Comparison of ENCODE assay signal across 8 cellular contexts in the genomic region with DNA sequence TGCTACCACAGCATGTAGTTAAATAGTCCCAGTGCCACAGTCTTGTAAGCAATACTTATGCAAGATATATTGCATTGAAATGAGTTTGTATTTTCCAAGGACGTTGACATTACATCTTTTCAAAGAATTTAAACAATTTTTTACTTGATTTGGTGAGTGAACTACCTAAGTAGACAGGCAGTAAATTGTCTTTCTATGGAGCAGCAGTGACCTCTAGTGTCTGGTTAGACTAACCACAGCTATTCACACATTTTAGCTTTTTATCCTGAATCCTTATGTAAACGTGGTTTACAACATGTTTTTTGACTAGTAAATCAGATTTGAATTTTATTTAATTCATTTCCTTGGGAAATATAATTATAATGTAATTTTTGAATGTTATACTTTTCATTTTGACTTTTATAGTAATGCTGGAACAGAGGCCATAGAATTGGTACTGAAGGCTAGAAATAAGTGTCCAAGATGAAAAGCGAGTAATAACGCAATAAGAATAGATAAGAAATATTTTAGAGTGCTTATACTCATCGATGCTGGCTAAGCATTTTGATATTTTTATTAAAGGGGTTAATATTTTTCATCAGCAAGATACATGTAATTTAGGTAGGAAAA. TPM values are rescaled to one million over a fixed set of nuclear protein-coding genes. Genes with fewer than 3 reads are reported as not detected.
A peak's percentile ranks its signal among the peaks of the same experiment; 100 is the strongest.
DNase-seq lines count a peak whose midpoint lies in the region; ATAC-seq, FAIRE-seq and TF ChIP-seq lines count a peak whose summit lies in the region.

No MANE protein-coding gene starts in this region.

- SMC1A ChIA-PET in GM12878 (lab: Charles Lee; ENCODE audit: uncharacterized antibody, unreplicated experiment) = interaction anchor here (0.6 to 2.7 kb wide), 16 partner anchors 9 to 962 kb away, joined by 3 to 20 read pairs (median 4); no protein-coding TSS in a partner anchor

- H3K27ac ChIP-seq in GM12878 (ENCODE audit: control insufficient read depth, insufficient read depth) (no peak overlapping the region), uterus (no peak overlapping the region)

- CTCF ChIA-PET in GM12878 (lab: Yijun Ruan, JAX) = interaction anchor here (0.6 to 10.5 kb wide), 22 partner anchors 9 to 849 kb away, joined by 3 to 80 read pairs (median 3); no protein-coding TSS in a partner anchor

- ATAC-seq in GM18502 (IDR thresholded peaks at IDR 0.05; ENCODE audit: poor library complexity, unreplicated experiment) (peak; percentile 87), HG02885 (IDR thresholded peaks at IDR 0.05; ENCODE audit: poor library complexity, unreplicated experiment) (peak; percentile 83), GM12878 (peak; percentile 79), GM19452 (IDR thresholded peaks at IDR 0.05; ENCODE audit: unreplicated experiment) (no peak)

- H3K4me1 ChIP-seq in GM12878 (ENCODE audit: control insufficient read depth, insufficient read depth, low read length) (no peaks in the 10 kb centered on the region), uterus (no peaks in the 10 kb centered on the region)

- H3K9me3 ChIP-seq in GM12878 (replicated peaks; ENCODE audit: control insufficient read depth, insufficient read depth, low read length) (no peaks in the 10 kb centered on the region), uterus (no peaks in the 10 kb centered on the region)

- H3K4me2 ChIP-seq in GM12878 (ENCODE audit: control insufficient read depth, insufficient read depth) = no peak overlapping the region

- TF ChIP-seq POLR2A in GM12878 (IDR thresholded peaks at IDR 0.05; ENCODE audit: low read depth, low read length) (no peak), uterus (IDR thresholded peaks at IDR 0.05) (no peak)

- no peaks in the 10 kb centered on the region for H3K36me3 ChIP-seq in GM12878 (ENCODE audit: control insufficient read depth in 2 of 2, insufficient read depth in 2 of 2, low read length in 1 of 2)
- H3K36me3 ChIP-seq in uterus = no peaks in the 10 kb centered on the region

- no peaks in the 10 kb centered on the region for H3K79me2 ChIP-seq in GM12878 (ENCODE audit: control insufficient read depth, insufficient read depth, low read length)

- in situ Hi-C loops in GM12878 (cut with MboI) = no loop called here

- TF ChIP-seq RAD21 in GM12878 (IDR thresholded peaks at IDR 0.05; ENCODE audit: insufficient read depth, low read depth, low read length) = peak; percentile 82

- no peak overlapping the region for H3K9ac ChIP-seq in GM12878 (ENCODE audit: control insufficient read depth, insufficient read depth, low read length)

- TF ChIP-seq CTCF in GM12878 (IDR thresholded peaks at IDR 0.05 in 2 of 3, conservative IDR thresholded peaks at IDR 0.05 in 1 of 3; ENCODE audit: control insufficient read depth in 2 of 3, extremely low read depth in 1 of 3, insufficient read depth in 1 of 3, low read depth in 3 of 3, low read length in 3 of 3) (peak; percentile 65 to 72 (median 65)), uterus (IDR thresholded peaks at IDR 0.05) (peak; percentile 45 to 63 (median 56))

- DNase-seq in AML-193 (lab: John Stamatoyannopoulos, UW) (peak; percentile 28 to 47), NCI-H2227 treated with DMSO at 0.1 percent for 48 hours (lab: John Stamatoyannopoulos, UW) (peak; percentile 63), GM12878 (ENCODE audit: low read depth, low spot score) (peak; percentile 8), kidney tubule cell (ENCODE audit: low spot score) (peak; percentile 69), uterus (no peak)

- 0% methylated on average over 5 of the region's 5 CpGs for WGBS in GM12878 (ENCODE audit: insufficient coverage, insufficient replicate concordance, low lambda C conversion rate, missing lambda C conversion rate)

- intact Hi-C loops in GM12878 (cut with micrococcal nuclease; ENCODE audit: unreplicated experiment) = loop anchor here (2.0 to 5.0 kb wide), 3 partner anchors 344 to 851 kb away; no protein-coding TSS in a partner anchor
- intact Hi-C loops in uterus (cut with DNase I; ENCODE audit: low total_unique reads) = no loop called here

- POLR2A ChIA-PET in GM12878 (lab: Charles Lee) = no interaction called here

- H3K4me3 ChIP-seq in GM12878 (no peak overlapping the region), uterus (no peak overlapping the region)

- RAD21 ChIA-PET in GM12878 (lab: Charles Lee; ENCODE audit: unreplicated experiment) = interaction anchor here (0.7 to 2.1 kb wide), 15 partner anchors 9 to 848 kb away, joined by 3 to 10 read pairs (median 4); no protein-coding TSS in a partner anchor

- peaks cover 0 to 8% of the 10 kb centered on the region in 2 experiments; a peak in 1 of 4 replicates for H3K27me3 ChIP-seq in GM12878 (replicated peaks in 1 of 2; ENCODE audit: control insufficient read depth in 2 of 2, insufficient read depth in 2 of 2, low read length in 1 of 2)
- H3K27me3 ChIP-seq in uterus = no peaks in the 10 kb centered on the region

- BruUV-seq in GM12878 (replicated peaks; lab: Mats Ljungman, UMichigan) = no TSS peak

- H2AFZ ChIP-seq in GM12878 (ENCODE audit: control insufficient read depth, low read depth, low read length) = no peak overlapping the region

- TF ChIP-seq EP300 in GM12878 (IDR thresholded peaks at IDR 0.05; ENCODE audit: borderline replicate concordance in 1 of 2, control insufficient read depth in 1 of 2, low read depth in 2 of 2, low read length in 2 of 2) = no peak

- no peaks in the 10 kb centered on the region for H4K20me1 ChIP-seq in GM12878 (ENCODE audit: control insufficient read depth, insufficient read depth)

- FAIRE-seq in GM12878 (lab: Jason Lieb, UNC) = peak; percentile 94

TF ChIP-seq in GM12878, 131 proteins besides CTCF, POLR2A, EP300 and RAD21:
- TF ChIP-seq RUNX3 (IDR thresholded peaks at IDR 0.05; ENCODE audit: low read length) (peak; percentile 87), CEBPB (IDR thresholded peaks at IDR 0.05; ENCODE audit: borderline replicate concordance in 1 of 2, low read depth in 2 of 2, low read length in 2 of 2) (no peak), IKZF1 (conservative IDR thresholded peaks at IDR 0.05) (no peak), ZNF217 (IDR thresholded peaks at IDR 0.05) (no peak), CBFB (IDR thresholded peaks at IDR 0.05; ENCODE audit: low read depth) (peak; percentile 81), NR2C1 (IDR thresholded peaks at IDR 0.05) (no peak), TARDBP (IDR thresholded peaks at IDR 0.05; ENCODE audit: borderline replicate concordance) (no peak), ZNF24 (IDR thresholded peaks at IDR 0.05) (0 out of 2 replicates have a peak, but pooled peaks have one; percentile 48), ZBED1 (IDR thresholded peaks at IDR 0.05; ENCODE audit: borderline replicate concordance) (no peak), SMC3 (IDR thresholded peaks at IDR 0.05; ENCODE audit: borderline replicate concordance, low read length) (peak; percentile 66; the same call in 1 of the 2 replicates)
- TF ChIP-seq, protein P1, sequence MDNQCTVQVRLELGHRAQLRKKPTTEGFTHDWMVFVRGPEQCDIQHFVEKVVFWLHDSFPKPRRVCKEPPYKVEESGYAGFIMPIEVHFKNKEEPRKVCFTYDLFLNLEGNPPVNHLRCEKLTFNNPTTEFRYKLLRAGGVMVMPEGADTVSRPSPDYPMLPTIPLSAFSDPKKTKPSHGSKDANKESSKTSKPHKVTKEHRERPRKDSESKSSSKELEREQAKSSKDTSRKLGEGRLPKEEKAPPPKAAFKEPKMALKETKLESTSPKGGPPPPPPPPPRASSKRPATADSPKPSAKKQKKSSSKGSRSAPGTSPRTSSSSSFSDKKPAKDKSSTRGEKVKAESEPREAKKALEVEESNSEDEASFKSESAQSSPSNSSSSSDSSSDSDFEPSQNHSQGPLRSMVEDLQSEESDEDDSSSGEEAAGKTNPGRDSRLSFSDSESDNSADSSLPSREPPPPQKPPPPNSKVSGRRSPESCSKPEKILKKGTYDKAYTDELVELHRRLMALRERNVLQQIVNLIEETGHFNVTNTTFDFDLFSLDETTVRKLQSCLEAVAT (IDR thresholded peaks at IDR 0.05) = no peak
TF ChIP-seq in GM12878: peak in this region for 4.

RNA-seq across cellular contexts. Expression of gene LRRTM3, which starts 5.6 kb away (rescaled TPM):
- total RNA-seq in GM12878 (2013; cell fraction: nucleolus; rRNA removed) = not detected in 2 replicates
- total RNA-seq in GM12878 (2014; rRNA removed) = 0.05 TPM in 1 of 2 replicates, not detected in the other
- total RNA-seq in GM12878 (2014; rRNA removed; fragmentation: Illumina TruSeq; extraction: Trizol) = not detected in 2 replicates
- not detected in 2 replicates for total RNA-seq in GM12878 (2021)
- polyA plus RNA-seq in GM12878 (2011; ENCODE audit: low read depth) = not detected
- not detected in 2 replicates for polyA plus RNA-seq in GM12878 (2011; rRNA removed)
- polyA plus RNA-seq in GM12878 (2011; cell fraction: cytosol; rRNA removed) = not detected in 2 replicates
- polyA plus RNA-seq in GM12878 (2011; cell fraction: nucleus; rRNA removed) = 0.03 TPM in 1 of 2 replicates, not detected in the other
- not detected in 2 replicates for polyA plus RNA-seq in GM12878 (2012)
- not detected in 2 replicates for polyA plus RNA-seq in GM12878 (2014; fragmentation: Illumina TruSeq; extraction: Trizol)
- not detected for polyA plus RNA-seq in GM12878 (2014; fragmentation: Nextera tagmentation; extraction: Ambion mirVana)
- polyA plus RNA-seq in GM12878 (2014; rRNA removed) = not detected in 2 replicates
- not detected for polyA plus RNA-seq in GM12878 (2016; fragmentation: Nextera tagmentation; extraction: Ambion mirVana)
- polyA minus RNA-seq in GM12878 (2011; rRNA and poly(A)+ RNA removed) = not detected in 2 replicates
- not detected in 2 replicates for polyA minus RNA-seq in GM12878 (2011; cell fraction: cytosol; rRNA and poly(A)+ RNA removed)
- polyA minus RNA-seq in GM12878 (2011; cell fraction: nucleus; rRNA and poly(A)+ RNA removed) = 0.10 and 0.12 TPM in 2 replicates
- 1 to 10 TPM in 1 of 4 donors, under 1 TPM in 1, not detected in 2; 0.40 to 1.9 TPM for total RNA-seq in uterus

Comparison
In these comparisons a context has a peak if more than half of its experiments do, and no peak if none do; other contexts are left out.
1. DNase-seq: peak in AML-193 (2 of 2), NCI-H2227 treated with DMSO at 0.1 percent for 48 hours (single experiment), GM12878 (single experiment) and kidney tubule cell (single experiment); none in uterus (0 of 2).